ENCODE assay signal across 1 cellular context in the genomic region with DNA sequence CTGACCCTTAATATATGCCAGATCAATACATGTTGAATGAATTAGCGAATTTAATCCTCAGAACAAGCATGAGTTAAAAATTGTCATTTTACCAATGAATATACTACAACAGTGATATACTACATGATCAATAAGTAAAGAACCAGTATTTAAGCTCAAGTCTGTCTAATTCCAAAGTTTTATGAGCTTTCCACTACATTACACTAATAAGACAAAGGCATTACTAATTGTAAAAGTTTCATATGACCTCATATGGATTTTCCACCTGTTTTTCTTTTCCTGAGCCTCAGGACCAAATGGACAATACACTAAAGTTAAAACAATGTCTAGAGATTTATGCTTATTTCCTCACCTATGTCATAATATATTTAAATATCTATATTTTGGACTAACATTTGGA.
TF ChIP-seq lines count a peak whose summit lies in the region.

No MANE protein-coding gene starts in this region.

TF ChIP-seq in SK-N-SH treated with all-trans-retinoic acid at 6 μM for 48 hours, 23 proteins besides CTCF, POLR2A, EP300 and RAD21 (continued from another document):
- TF ChIP-seq, protein P1, sequence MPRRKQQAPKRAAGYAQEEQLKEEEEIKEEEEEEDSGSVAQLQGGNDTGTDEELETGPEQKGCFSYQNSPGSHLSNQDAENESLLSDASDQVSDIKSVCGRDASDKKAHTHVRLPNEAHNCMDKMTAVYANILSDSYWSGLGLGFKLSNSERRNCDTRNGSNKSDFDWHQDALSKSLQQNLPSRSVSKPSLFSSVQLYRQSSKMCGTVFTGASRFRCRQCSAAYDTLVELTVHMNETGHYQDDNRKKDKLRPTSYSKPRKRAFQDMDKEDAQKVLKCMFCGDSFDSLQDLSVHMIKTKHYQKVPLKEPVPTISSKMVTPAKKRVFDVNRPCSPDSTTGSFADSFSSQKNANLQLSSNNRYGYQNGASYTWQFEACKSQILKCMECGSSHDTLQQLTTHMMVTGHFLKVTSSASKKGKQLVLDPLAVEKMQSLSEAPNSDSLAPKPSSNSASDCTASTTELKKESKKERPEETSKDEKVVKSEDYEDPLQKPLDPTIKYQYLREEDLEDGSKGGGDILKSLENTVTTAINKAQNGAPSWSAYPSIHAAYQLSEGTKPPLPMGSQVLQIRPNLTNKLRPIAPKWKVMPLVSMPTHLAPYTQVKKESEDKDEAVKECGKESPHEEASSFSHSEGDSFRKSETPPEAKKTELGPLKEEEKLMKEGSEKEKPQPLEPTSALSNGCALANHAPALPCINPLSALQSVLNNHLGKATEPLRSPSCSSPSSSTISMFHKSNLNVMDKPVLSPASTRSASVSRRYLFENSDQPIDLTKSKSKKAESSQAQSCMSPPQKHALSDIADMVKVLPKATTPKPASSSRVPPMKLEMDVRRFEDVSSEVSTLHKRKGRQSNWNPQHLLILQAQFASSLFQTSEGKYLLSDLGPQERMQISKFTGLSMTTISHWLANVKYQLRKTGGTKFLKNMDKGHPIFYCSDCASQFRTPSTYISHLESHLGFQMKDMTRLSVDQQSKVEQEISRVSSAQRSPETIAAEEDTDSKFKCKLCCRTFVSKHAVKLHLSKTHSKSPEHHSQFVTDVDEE (CRISPR knock-in tag; IDR thresholded peaks at IDR 0.05): no peak
- TF ChIP-seq ARNTL (CRISPR knock-in tag; IDR thresholded peaks at IDR 0.05; ENCODE audit: borderline replicate concordance, low read depth): no peak
- TF ChIP-seq ZNF70 (CRISPR knock-in tag; IDR thresholded peaks at IDR 0.05): no peak
